ENCODE assay signal across 1 cellular context in genomic region chr9:122931851-122932199, GRCh38.
TF ChIP-seq lines count a peak whose summit lies in the region.

No MANE protein-coding gene starts in this region.

TF ChIP-seq in H1, 55 proteins besides CTCF, POLR2A, EP300 and RAD21:
- TF ChIP-seq SIN3A (conservative IDR thresholded peaks at IDR 0.05 in 1 of 2, IDR thresholded peaks at IDR 0.05 in 1 of 2; ENCODE audit: low read depth in 1 of 2, low read length in 2 of 2): no peak
- TF ChIP-seq KDM1A (IDR thresholded peaks at IDR 0.05; ENCODE audit: borderline replicate concordance, low read length): no peak
- no peak for TF ChIP-seq CHD1 (IDR thresholded peaks at IDR 0.05; ENCODE audit: low read depth, low read length)
- TF ChIP-seq, protein P1, sequence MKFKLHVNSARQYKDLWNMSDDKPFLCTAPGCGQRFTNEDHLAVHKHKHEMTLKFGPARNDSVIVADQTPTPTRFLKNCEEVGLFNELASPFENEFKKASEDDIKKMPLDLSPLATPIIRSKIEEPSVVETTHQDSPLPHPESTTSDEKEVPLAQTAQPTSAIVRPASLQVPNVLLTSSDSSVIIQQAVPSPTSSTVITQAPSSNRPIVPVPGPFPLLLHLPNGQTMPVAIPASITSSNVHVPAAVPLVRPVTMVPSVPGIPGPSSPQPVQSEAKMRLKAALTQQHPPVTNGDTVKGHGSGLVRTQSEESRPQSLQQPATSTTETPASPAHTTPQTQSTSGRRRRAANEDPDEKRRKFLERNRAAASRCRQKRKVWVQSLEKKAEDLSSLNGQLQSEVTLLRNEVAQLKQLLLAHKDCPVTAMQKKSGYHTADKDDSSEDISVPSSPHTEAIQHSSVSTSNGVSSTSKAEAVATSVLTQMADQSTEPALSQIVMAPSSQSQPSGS (IDR thresholded peaks at IDR 0.05; ENCODE audit: low read length): no peak
- no peak for TF ChIP-seq CBX5 (IDR thresholded peaks at IDR 0.05; ENCODE audit: low read depth, low read length)
- no peak for TF ChIP-seq BCL11A (IDR thresholded peaks at IDR 0.05; ENCODE audit: low read depth in 2 of 2, low read length in 2 of 2)
- TF ChIP-seq RBBP5 (IDR thresholded peaks at IDR 0.05; ENCODE audit: borderline replicate concordance, low read depth, low read length): no peak
- TF ChIP-seq KDM5A (IDR thresholded peaks at IDR 0.05; ENCODE audit: low read length): no peak
- no peak for TF ChIP-seq TCF12 (IDR thresholded peaks at IDR 0.05; ENCODE audit: low read depth, low read length)
- TF ChIP-seq JUN (IDR thresholded peaks at IDR 0.05; ENCODE audit: low read depth, low read length): no peak
- no peak for TF ChIP-seq TAF1 (IDR thresholded peaks at IDR 0.05; ENCODE audit: low read depth, low read length)
